Comparison of ENCODE assay signal across 9 cellular contexts in genomic region chr2:190119257-190119656, GRCh38. TPM values are rescaled to one million over a fixed set of nuclear protein-coding genes. Genes with fewer than 3 reads are reported as not detected.
DNase-seq lines count a peak whose midpoint lies in the region; ATAC-seq, FAIRE-seq and TF ChIP-seq lines count a peak whose summit lies in the region.
"Had no signal": no experiment of that assay in that cellular context is flagged by ENCODE, and none has a peak within 500 bp of the region (broad histone marks: within the 10 kb centered on the region; RNA-seq: fewer than 3 reads in every experiment).

No MANE protein-coding gene starts in this region.

- H3K4me1 ChIP-seq in endothelial cell of umbilical vein (ENCODE audit: control insufficient read depth, extremely low read depth, insufficient read depth, low read length), result no peaks in the 10 kb centered on the region

- intact Hi-C loops in CD14-positive monocyte (cut with micrococcal nuclease) (no loop called here), endothelial cell of umbilical vein (cut with micrococcal nuclease) (no loop called here)

- H3K9me3 ChIP-seq in endothelial cell of umbilical vein (replicated peaks; ENCODE audit: control insufficient read depth, insufficient read depth, low read length), result no peaks in the 10 kb centered on the region

- FAIRE-seq in endothelial cell of umbilical vein (lab: Jason Lieb, UNC), result no peak

- DNase-seq in CD14-positive monocyte (ENCODE audit: low spot score) (no peak), endothelial cell of umbilical vein (ENCODE audit: low read depth, low spot score) (peak; percentile 15), mucosa of gallbladder (ENCODE audit: low spot score) (peak; percentile 20), HCEC 1CT (no peak), germinal center (ENCODE audit: low spot score) (no peak)
- no peak for DNase-seq in activated effector memory CD4-positive, alpha-beta T cell treated with Interleukin-2 at 50 U/mL for 16 hours

- no peak for ATAC-seq in GM21529 (IDR thresholded peaks at IDR 0.05; ENCODE audit: unreplicated experiment)

- H3K9me1 ChIP-seq in endothelial cell of umbilical vein (replicated peaks; ENCODE audit: control insufficient read depth, extremely low read depth, insufficient read depth, low read length), result no peaks in the 10 kb centered on the region

- H2AFZ ChIP-seq in endothelial cell of umbilical vein (ENCODE audit: low read depth, low read length), result peak overlapping the region; percentile 11

- CTCF ChIA-PET in endothelial cell of umbilical vein (lab: Charles Lee), result no interaction called here

- no peaks in the 10 kb centered on the region for H3K36me3 ChIP-seq in endothelial cell of umbilical vein (ENCODE audit: control insufficient read depth in 2 of 2, extremely low read depth in 1 of 2, insufficient read depth in 2 of 2, low read length in 2 of 2)

- peaks cover 0 to 7% (median 3%) of the 10 kb centered on the region in 7 donors for H3K9me3 Mint-ChIP-seq in CD14-positive monocyte
- no peaks in the 10 kb centered on the region for H3K9me3 Mint-ChIP-seq in T-helper 1 cell treated with Interleukin-12 subunit alpha and Interleukin-12 subunit beta and Interleukin-4 antibody, amounts not matched to agents 30 μg/mL and 1 μg/mL, for 36 hours

- H3K9ac ChIP-seq in endothelial cell of umbilical vein (replicated peaks; ENCODE audit: extremely low read depth, insufficient read depth, low read length), result no peak overlapping the region

- H3K27ac Mint-ChIP-seq in CD14-positive monocyte, result no peak overlapping the region
- no peak overlapping the region for H3K27ac Mint-ChIP-seq in T-helper 1 cell treated with Interleukin-12 subunit alpha and Interleukin-12 subunit beta and Interleukin-4 antibody, amounts not matched to agents 30 μg/mL and 1 μg/mL, for 36 hours

- peak overlapping the region; percentile 22 for H3K4me2 ChIP-seq in endothelial cell of umbilical vein (ENCODE audit: insufficient read depth, low read length)

- dilution Hi-C loops in endothelial cell of umbilical vein (cut with MboI; ENCODE audit: extremely low pct_ligation_motif_present, low sequenced_read_pairs), result no loop called here

- POLR2A ChIA-PET in endothelial cell of umbilical vein (lab: Charles Lee), result no interaction called here

- H3K4me3 Mint-ChIP-seq in CD14-positive monocyte, result peak overlapping the region; percentile 66 to 74
- H3K4me3 Mint-ChIP-seq in T-helper 1 cell treated with Interleukin-12 subunit alpha and Interleukin-12 subunit beta and Interleukin-4 antibody, amounts not matched to agents 30 μg/mL and 1 μg/mL, for 36 hours, result peak overlapping the region; percentile 12

- H3K27ac ChIP-seq in endothelial cell of umbilical vein (ENCODE audit: insufficient read depth, low read depth, low read length), result no peak overlapping the region

- TF ChIP-seq CTCF in CD14-positive monocyte (IDR thresholded peaks at IDR 0.05) (no peak), endothelial cell of umbilical vein (IDR thresholded peaks at IDR 0.05; ENCODE audit: extremely low read depth in 1 of 2, insufficient read depth in 1 of 2, low read depth in 1 of 2, low read length in 2 of 2) (no peak)

- no TSS peak for BruUV-seq in endothelial cell of umbilical vein (replicated peaks; lab: Mats Ljungman, UMichigan)

- peaks cover 0 to 4% (median 0%) of the 10 kb centered on the region in 3 donors for H3K27me3 Mint-ChIP-seq in CD14-positive monocyte (ENCODE audit: low read depth in 3 of 3)
- peaks cover 3% of the 10 kb centered on the region for H3K27me3 Mint-ChIP-seq in T-helper 1 cell treated with Interleukin-12 subunit alpha and Interleukin-12 subunit beta and Interleukin-4 antibody, amounts not matched to agents 30 μg/mL and 1 μg/mL, for 36 hours (ENCODE audit: low read depth)

- peak overlapping the region in 1 of 3 experiments; percentile 10 for H3K4me3 ChIP-seq in endothelial cell of umbilical vein (replicated peaks in 1 of 3; ENCODE audit: insufficient read depth in 1 of 3, low read depth in 1 of 3, low read length in 3 of 3)

- H4K20me1 ChIP-seq in endothelial cell of umbilical vein (replicated peaks; ENCODE audit: control insufficient read depth, extremely low read depth, insufficient read depth, low read length), result no peaks in the 10 kb centered on the region

- no peaks in the 10 kb centered on the region for H3K36me3 Mint-ChIP-seq in CD14-positive monocyte
- no peaks in the 10 kb centered on the region for H3K36me3 Mint-ChIP-seq in T-helper 1 cell treated with Interleukin-12 subunit alpha and Interleukin-12 subunit beta and Interleukin-4 antibody, amounts not matched to agents 30 μg/mL and 1 μg/mL, for 36 hours (ENCODE audit: low read depth)

- H3K79me2 ChIP-seq in endothelial cell of umbilical vein (ENCODE audit: control insufficient read depth, insufficient read depth, low read length), result no peaks in the 10 kb centered on the region

- no peak for TF ChIP-seq POLR2A in endothelial cell of umbilical vein (IDR thresholded peaks at IDR 0.05; ENCODE audit: low read depth, low read length)

- peaks cover 10% of the 10 kb centered on the region for H3K4me1 Mint-ChIP-seq in CD14-positive monocyte
- H3K4me1 Mint-ChIP-seq in T-helper 1 cell treated with Interleukin-12 subunit alpha and Interleukin-12 subunit beta and Interleukin-4 antibody, amounts not matched to agents 30 μg/mL and 1 μg/mL, for 36 hours (ENCODE audit: low read depth), result peaks cover 6% of the 10 kb centered on the region

- no peaks in the 10 kb centered on the region for H3K27me3 ChIP-seq in endothelial cell of umbilical vein (ENCODE audit: control insufficient read depth in 2 of 2, insufficient read depth in 2 of 2, low read length in 2 of 2)

TF ChIP-seq in endothelial cell of umbilical vein, 7 proteins besides CTCF, POLR2A, EP300 and RAD21:
- TF ChIP-seq MAX (IDR thresholded peaks at IDR 0.05; ENCODE audit: insufficient read depth, insufficient read length), result no peak
- no peak for TF ChIP-seq GATA2 (IDR thresholded peaks at IDR 0.05; ENCODE audit: insufficient read depth, insufficient read length, low read depth, low read length)
- no peak for TF ChIP-seq FOS (IDR thresholded peaks at IDR 0.05; ENCODE audit: borderline replicate concordance, insufficient read depth, low read length)
- TF ChIP-seq JUN (IDR thresholded peaks at IDR 0.05; ENCODE audit: borderline replicate concordance, insufficient read depth, insufficient read length, low read depth), result no peak
- no peak for TF ChIP-seq MYC (IDR thresholded peaks at IDR 0.05; ENCODE audit: low read depth, low read length)

RNA-seq across cellular contexts. Expression of gene MSTN, which starts 56.7 kb away (rescaled TPM):
- polyA plus RNA-seq in CD14-positive monocyte (not detected), endothelial cell of umbilical vein (0.04 and 0.05 TPM in 2 replicates)
- total RNA-seq in endothelial cell of umbilical vein (not detected in 2 replicates), mucosa of gallbladder (0.23 TPM)
- polyA plus RNA-seq in endothelial cell of umbilical vein (2011; cell fraction: cytosol; rRNA removed), result not detected in 2 replicates
- polyA plus RNA-seq in endothelial cell of umbilical vein (2011; cell fraction: nucleus; rRNA removed), result 0.80 and 1.4 TPM in 2 replicates
- polyA plus RNA-seq in endothelial cell of umbilical vein (2012), result not detected in 2 replicates
- polyA minus RNA-seq in endothelial cell of umbilical vein, result 0.10 TPM in 1 of 2 replicates, not detected in the other
- polyA minus RNA-seq in endothelial cell of umbilical vein (2011; cell fraction: cytosol; rRNA and poly(A)+ RNA removed), result not detected
- 0.24 TPM in 2 replicates for polyA minus RNA-seq in endothelial cell of umbilical vein (2011; cell fraction: nucleus; rRNA and poly(A)+ RNA removed)
- total RNA-seq: RPMI7951 had no signal

Comparison
In these comparisons a context has a peak if more than half of its experiments do, and no peak if none do; other contexts are left out.
1. DNase-seq: peak in endothelial cell of umbilical vein (single experiment) and mucosa of gallbladder (single experiment); none in CD14-positive monocyte (single experiment), HCEC 1CT (single experiment), activated effector memory CD4-positive, alpha-beta T cell treated with Interleukin-2 at 50 U/mL for 16 hours (single experiment) and germinal center (single experiment).